Comparison of ENCODE assay signal across 26 cellular contexts in the genomic region with DNA sequence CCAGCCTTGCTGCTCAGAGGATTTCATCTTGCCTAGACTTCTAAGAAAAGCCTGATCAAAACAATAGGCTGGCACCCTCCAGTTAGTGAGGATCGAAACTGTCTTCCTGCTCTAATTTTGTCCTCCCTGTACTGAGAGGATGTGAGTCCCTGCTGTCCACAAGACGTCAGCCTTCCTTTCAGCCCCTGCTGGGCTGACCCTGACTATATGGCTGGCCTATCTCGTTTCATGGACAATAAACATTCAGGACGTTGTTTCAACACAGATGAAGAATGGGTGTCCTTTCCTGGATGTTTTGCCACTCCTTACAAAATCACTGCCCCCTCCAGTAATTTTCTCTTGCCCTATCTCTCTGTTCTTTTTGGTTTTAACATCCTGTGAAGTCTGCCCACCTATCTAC.
"Had no signal": no experiment of that assay in that cellular context is flagged by ENCODE, and none has a peak within 500 bp of the region (broad histone marks: within the 10 kb centered on the region; RNA-seq: fewer than 3 reads in every experiment).

No MANE protein-coding gene starts in this region.

- H3K9me3 ChIP-seq: ascending aorta, SJCRH30 had no signal

- H3K4me3 Mint-ChIP-seq: activated CD4-positive, alpha-beta T cell treated with anti-CD3 and anti-CD28 coated beads, Interleukin-2, amount 10 ng/mL, durations not matched to agents 24 days and 14 days; activated CD8-positive, alpha-beta T cell treated with anti-CD3 and anti-CD28 coated beads for 36 hours; activated naive CD4-positive, alpha-beta T cell treated with anti-CD3 and anti-CD28 coated beads, Interleukin-2, amount 50 U/mL, for 24 hours; activated naive CD8-positive, alpha-beta T cell treated with anti-CD3 and anti-CD28 coated beads, Interleukin-2, amount 10 ng/mL, durations not matched to agents 7 days and 5 days; activated T-cell treated with anti-CD3 and anti-CD28 coated beads, Interleukin-2, amount 50 U/mL, for 72 hours; activated T-helper 17 cell treated with anti-CD3 and anti-CD28 coated beads, Interleukin-2, amount 50 U/mL, for 72 hours had no signal

- H3K4me3 ChIP-seq: ascending aorta, K562, SJCRH30, SK-N-MC had no signal

- H3K36me3 Mint-ChIP-seq: activated naive CD4-positive, alpha-beta T cell treated with anti-CD3 and anti-CD28 coated beads, Interleukin-2, amount 50 U/mL, for 24 hours; activated naive CD8-positive, alpha-beta T cell treated with anti-CD3 and anti-CD28 coated beads, Interleukin-2, amount 10 ng/mL, durations not matched to agents 7 days and 5 days had no signal

- H3K27me3 Mint-ChIP-seq: activated naive CD8-positive, alpha-beta T cell treated with anti-CD3 and anti-CD28 coated beads, Interleukin-2, amount 10 ng/mL, durations not matched to agents 7 days and 5 days had no signal

- H3K36me3 ChIP-seq: ascending aorta, SJCRH30 had no signal

- H3K9me3 Mint-ChIP-seq: activated CD4-positive, alpha-beta T cell treated with anti-CD3 and anti-CD28 coated beads, Interleukin-2, amount 10 ng/mL, durations not matched to agents 24 days and 14 days; activated CD8-positive, alpha-beta T cell treated with anti-CD3 and anti-CD28 coated beads for 36 hours; activated naive CD4-positive, alpha-beta T cell treated with anti-CD3 and anti-CD28 coated beads, Interleukin-2, amount 50 U/mL, for 24 hours; activated naive CD8-positive, alpha-beta T cell treated with anti-CD3 and anti-CD28 coated beads, Interleukin-2, amount 10 ng/mL, durations not matched to agents 7 days and 5 days; activated T-cell treated with anti-CD3 and anti-CD28 coated beads, Interleukin-2, amount 50 U/mL, for 72 hours; activated T-helper 17 cell treated with anti-CD3 and anti-CD28 coated beads, Interleukin-2, amount 50 U/mL, for 72 hours had no signal

- H3K27ac ChIP-seq: ascending aorta, SJCRH30, SK-N-MC had no signal

- H3K4me1 ChIP-seq: ascending aorta, SJCRH30 had no signal

- DNase-seq: activated CD4-positive, alpha-beta T cell treated with anti-CD3 and anti-CD28 coated beads, Interleukin-2, amount 10 ng/mL, durations not matched to agents 24 days and 14 days; activated CD4-positive, alpha-beta T cell treated with anti-CD3 and anti-CD28 coated beads, Interleukin-2, amount 50 U/mL, for 4 hours; activated CD8-positive, alpha-beta T cell treated with anti-CD3 and anti-CD28 coated beads for 36 hours; activated effector memory CD4-positive, alpha-beta T cell treated with anti-CD3 and anti-CD28 coated beads, Interleukin-2, amount 50 U/mL, for 16 hours; activated naive CD4-positive, alpha-beta T cell treated with Interleukin-2 at 50 U/mL for 16 hours; activated naive CD8-positive, alpha-beta T cell treated with anti-CD3 and anti-CD28 coated beads, Interleukin-2, amount 10 ng/mL, durations not matched to agents 7 days and 5 days; activated T-cell treated with anti-CD3 and anti-CD28 coated beads, Interleukin-2, amount 50 U/mL, for 1 hour; activated T-cell treated with anti-CD3 and anti-CD28 coated beads, Interleukin-2, amount 50 U/mL, for 72 hours; amygdala; NCI-H1092 treated with DMSO at 0.1 percent for 48 hours; NCI-H1417; NCI-H1694 treated with DMSO at 0.1 percent for 48 hours; NCI-H2029; NCI-H345; NCI-H524 treated with DMSO at 0.1 percent for 48 hours; NCI-H748 treated with DMSO at 0.1 percent for 48 hours; OCI-M1; SHP77; SJCRH30; T1000 had no signal

- ATAC-seq: activated CD8-positive, alpha-beta T cell treated with anti-CD3 and anti-CD28 coated beads for 36 hours; activated T-cell treated with anti-CD3 and anti-CD28 coated beads, Interleukin-2, amount 50 U/mL, for 72 hours; activated T-helper 17 cell treated with anti-CD3 and anti-CD28 coated beads, Interleukin-2, amount 50 U/mL, for 72 hours; K562; Panc1 had no signal

- H3K27me3 ChIP-seq: ascending aorta, SJCRH30 had no signal

- H3K4me1 Mint-ChIP-seq: activated CD4-positive, alpha-beta T cell treated with anti-CD3 and anti-CD28 coated beads, Interleukin-2, amount 10 ng/mL, durations not matched to agents 24 days and 14 days; activated naive CD4-positive, alpha-beta T cell treated with anti-CD3 and anti-CD28 coated beads, Interleukin-2, amount 50 U/mL, for 24 hours; activated naive CD8-positive, alpha-beta T cell treated with anti-CD3 and anti-CD28 coated beads, Interleukin-2, amount 10 ng/mL, durations not matched to agents 7 days and 5 days; activated T-helper 17 cell treated with anti-CD3 and anti-CD28 coated beads, Interleukin-2, amount 50 U/mL, for 72 hours had no signal

- H3K27ac Mint-ChIP-seq: activated CD4-positive, alpha-beta T cell treated with anti-CD3 and anti-CD28 coated beads, Interleukin-2, amount 10 ng/mL, durations not matched to agents 24 days and 14 days; activated CD8-positive, alpha-beta T cell treated with anti-CD3 and anti-CD28 coated beads for 36 hours; activated naive CD4-positive, alpha-beta T cell treated with anti-CD3 and anti-CD28 coated beads, Interleukin-2, amount 50 U/mL, for 24 hours; activated naive CD8-positive, alpha-beta T cell treated with anti-CD3 and anti-CD28 coated beads, Interleukin-2, amount 10 ng/mL, durations not matched to agents 7 days and 5 days; activated T-cell treated with anti-CD3 and anti-CD28 coated beads, Interleukin-2, amount 50 U/mL, for 72 hours; activated T-helper 17 cell treated with anti-CD3 and anti-CD28 coated beads, Interleukin-2, amount 50 U/mL, for 72 hours had no signal
